Comparison of ENCODE assay signal across 15 cellular contexts in genomic region chr2:119232666-119232993, GRCh38. TPM values are rescaled to one million over a fixed set of nuclear protein-coding genes. Genes with fewer than 3 reads are reported as not detected.
DNase-seq lines count a peak whose midpoint lies in the region; ATAC-seq and TF ChIP-seq lines count a peak whose summit lies in the region.
"Had no signal": no experiment of that assay in that cellular context is flagged by ENCODE, and none has a peak within 500 bp of the region (broad histone marks: within the 10 kb centered on the region; RNA-seq: fewer than 3 reads in every experiment).

No MANE protein-coding gene starts in this region.

- POLR2A ChIA-PET in RWPE1 (lab: Yijun Ruan, JAX; ENCODE audit: low non-redundant PET) = no interaction called here

- no peaks in the 10 kb centered on the region for H3K27me3 Mint-ChIP-seq in stimulated activated naive CD8-positive, alpha-beta T cell treated with anti-CD3 and anti-CD28 coated beads, Interleukin-15, Interleukin-2, amounts not matched to agents 100 ng/mL and 50 ng/mL, for 24 hours
- no peaks in the 10 kb centered on the region for H3K27me3 Mint-ChIP-seq in stimulated activated naive CD8-positive, alpha-beta T cell treated with anti-CD3 and anti-CD28 coated beads, Interleukin-15, amount 100 ng/mL, for 72 hours
- H3K27me3 Mint-ChIP-seq: activated CD4-positive, alpha-beta T cell treated with anti-CD3 and anti-CD28 coated beads, Interleukin-2, amount 10 ng/mL, durations not matched to agents 7 days and 5 days; activated naive CD8-positive, alpha-beta T cell had no signal

- peaks cover 16% of the 10 kb centered on the region for H3K4me1 Mint-ChIP-seq in stimulated activated naive CD8-positive, alpha-beta T cell treated with anti-CD3 and anti-CD28 coated beads, Interleukin-15, Interleukin-2, amounts not matched to agents 100 ng/mL and 50 ng/mL, for 24 hours (ENCODE audit: low read depth)
- H3K4me1 Mint-ChIP-seq in stimulated activated naive CD8-positive, alpha-beta T cell treated with anti-CD3 and anti-CD28 coated beads, Interleukin-15, amount 100 ng/mL, for 72 hours = peaks cover 19% of the 10 kb centered on the region
- H3K4me1 Mint-ChIP-seq: activated CD4-positive, alpha-beta T cell treated with anti-CD3 and anti-CD28 coated beads, Interleukin-2, amount 10 ng/mL, durations not matched to agents 7 days and 5 days had no signal

- DNase-seq in stimulated activated naive CD8-positive, alpha-beta T cell treated with anti-CD3 and anti-CD28 coated beads, Interleukin-15, amount 100 ng/mL, for 72 hours = no peak
- no peak for DNase-seq in RWPE1 (ENCODE audit: low spot score)
- DNase-seq in H7 = no peak
- no peak for DNase-seq in activated naive CD4-positive, alpha-beta T cell treated with anti-CD3 and anti-CD28 coated beads, Interleukin-2, amount 50 U/mL, for 16 hours
- DNase-seq in NCI-H510A (lab: John Stamatoyannopoulos, UW) = no peak
- DNase-seq in caudate nucleus (lab: John Stamatoyannopoulos, UW) = no peak
- DNase-seq: activated CD4-positive, alpha-beta T cell treated with anti-CD3 and anti-CD28 coated beads, Interleukin-2, amount 10 ng/mL, durations not matched to agents 7 days and 5 days; DMS79; NCI-H345; ovary; stimulated activated CD4-positive, alpha-beta T cell treated with anti-CD3 and anti-CD28 coated beads, Interleukin-4, amount 100 ng/mL, for 4 hours had no signal

- no peaks in the 10 kb centered on the region for H3K9me3 Mint-ChIP-seq in stimulated activated naive CD8-positive, alpha-beta T cell treated with anti-CD3 and anti-CD28 coated beads, Interleukin-15, Interleukin-2, amounts not matched to agents 100 ng/mL and 50 ng/mL, for 24 hours
- H3K9me3 Mint-ChIP-seq in stimulated activated naive CD8-positive, alpha-beta T cell treated with anti-CD3 and anti-CD28 coated beads, Interleukin-15, amount 100 ng/mL, for 72 hours = no peaks in the 10 kb centered on the region
- H3K9me3 Mint-ChIP-seq: activated CD4-positive, alpha-beta T cell treated with anti-CD3 and anti-CD28 coated beads, Interleukin-2, amount 10 ng/mL, durations not matched to agents 7 days and 5 days had no signal

- peak overlapping the region; percentile 23; the same call in 1 of the 2 replicates for H3K27ac ChIP-seq in RWPE1
- H3K27ac ChIP-seq in caudate nucleus (ENCODE audit: low read depth, low read length) = no peak overlapping the region
- H3K27ac ChIP-seq: ovary, tibial nerve had no signal

- no peak overlapping the region for H3K4me3 Mint-ChIP-seq in stimulated activated naive CD8-positive, alpha-beta T cell treated with anti-CD3 and anti-CD28 coated beads, Interleukin-15, Interleukin-2, amounts not matched to agents 100 ng/mL and 50 ng/mL, for 24 hours
- H3K4me3 Mint-ChIP-seq in stimulated activated naive CD8-positive, alpha-beta T cell treated with anti-CD3 and anti-CD28 coated beads, Interleukin-15, amount 100 ng/mL, for 72 hours = peak overlapping the region in 1 of 2 donors; percentile 12
- H3K4me3 Mint-ChIP-seq: activated CD4-positive, alpha-beta T cell treated with anti-CD3 and anti-CD28 coated beads, Interleukin-2, amount 10 ng/mL, durations not matched to agents 7 days and 5 days; activated naive CD8-positive, alpha-beta T cell had no signal

- ATAC-seq in stimulated activated naive CD8-positive, alpha-beta T cell treated with anti-CD3 and anti-CD28 coated beads, Interleukin-15, amount 100 ng/mL, for 72 hours = no peak
- peak; percentile 45 for ATAC-seq in HG02642 (IDR thresholded peaks at IDR 0.05; ENCODE audit: poor library complexity, unreplicated experiment)

- no peak overlapping the region for H3K4me3 ChIP-seq in H7 (ENCODE audit: insufficient read depth, low read depth, low read length)
- H3K4me3 ChIP-seq: ovary, tibial nerve had no signal

- no peaks in the 10 kb centered on the region for H3K27me3 ChIP-seq in H7 (ENCODE audit: control insufficient read depth, insufficient read depth, low read length)
- H3K27me3 ChIP-seq: ovary, tibial nerve had no signal

- no peaks in the 10 kb centered on the region for H3K36me3 Mint-ChIP-seq in stimulated activated naive CD8-positive, alpha-beta T cell treated with anti-CD3 and anti-CD28 coated beads, Interleukin-15, Interleukin-2, amounts not matched to agents 100 ng/mL and 50 ng/mL, for 24 hours (ENCODE audit: low read depth)
- H3K36me3 Mint-ChIP-seq: activated naive CD8-positive, alpha-beta T cell had no signal

- TF ChIP-seq CTCF in RWPE1 (conservative IDR thresholded peaks at IDR 0.05; ENCODE audit: low read depth) = no peak

- CTCF ChIA-PET in RWPE1 (lab: Yijun Ruan, JAX) = no interaction called here

- no peaks in the 10 kb centered on the region for H3K36me3 ChIP-seq in H7 (replicated peaks; ENCODE audit: control insufficient read depth, insufficient read depth, low read length)
- H3K36me3 ChIP-seq: ovary, tibial nerve had no signal

- peak overlapping the region; percentile 33 for H3K27ac Mint-ChIP-seq in stimulated activated naive CD8-positive, alpha-beta T cell treated with anti-CD3 and anti-CD28 coated beads, Interleukin-15, Interleukin-2, amounts not matched to agents 100 ng/mL and 50 ng/mL, for 24 hours
- peak overlapping the region in 1 of 2 donors; percentile 40 for H3K27ac Mint-ChIP-seq in stimulated activated naive CD8-positive, alpha-beta T cell treated with anti-CD3 and anti-CD28 coated beads, Interleukin-15, amount 100 ng/mL, for 72 hours
- H3K27ac Mint-ChIP-seq: activated CD4-positive, alpha-beta T cell treated with anti-CD3 and anti-CD28 coated beads, Interleukin-2, amount 10 ng/mL, durations not matched to agents 7 days and 5 days; activated naive CD8-positive, alpha-beta T cell had no signal

RNA-seq across cellular contexts. Expression of gene STEAP3, which starts 9.0 kb away (rescaled TPM):
- total RNA-seq in H7 (2014; rRNA removed; shearing (Covaris generic)) = 14.3 and 16.0 TPM in 2 replicates
